Comparison of ENCODE assay signal across 8 cellular contexts in genomic region chr2:121754851-121755236, GRCh38. TPM values are rescaled to one million over a fixed set of nuclear protein-coding genes. Genes with fewer than 3 reads are reported as not detected.
DNase-seq lines count a peak whose midpoint lies in the region; ATAC-seq and TF ChIP-seq lines count a peak whose summit lies in the region.

No MANE protein-coding gene starts in this region.

- peak overlapping the region; percentile 91 for H3K4me3 Mint-ChIP-seq in activated T-cell treated with anti-CD3 and anti-CD28 coated beads, Interleukin-2, amount 50 U/mL, for 4 hours
- peak overlapping the region; percentile 99 for H3K4me3 Mint-ChIP-seq in T-helper 17 cell

- peaks cover 1% of the 10 kb centered on the region for H3K36me3 Mint-ChIP-seq in activated T-cell treated with anti-CD3 and anti-CD28 coated beads, Interleukin-2, amount 50 U/mL, for 4 hours (ENCODE audit: insufficient read depth)
- no peaks in the 10 kb centered on the region for H3K36me3 Mint-ChIP-seq in T-helper 17 cell (ENCODE audit: low read depth)

- peaks cover 7% of the 10 kb centered on the region for H3K4me1 ChIP-seq in hepatocyte (ENCODE audit: insufficient read depth)
- H3K4me1 ChIP-seq in stomach, result peaks cover 10 to 33% (median 31%) of the 10 kb centered on the region in 4 donors

- H3K9me3 ChIP-seq in T-helper 17 cell (ENCODE audit: control insufficient read depth, low read length, poor library complexity, severe bottlenecking) (no peaks in the 10 kb centered on the region), hepatocyte (ENCODE audit: low read depth) (no peaks in the 10 kb centered on the region), stomach (no peaks in the 10 kb centered on the region)

- TF ChIP-seq CTCF in hepatocyte (IDR thresholded peaks at IDR 0.05; ENCODE audit: poor library complexity), result no peak
- no peak for TF ChIP-seq CTCF in stomach (IDR thresholded peaks at IDR 0.05)

- H3K9me3 Mint-ChIP-seq in activated T-cell treated with anti-CD3 and anti-CD28 coated beads, Interleukin-2, amount 50 U/mL, for 4 hours, result no peaks in the 10 kb centered on the region

- peak overlapping the region; percentile 97 for H3K27ac Mint-ChIP-seq in T-helper 17 cell

- intact Hi-C loops in stomach (cut with DNase I; ENCODE audit: low total_unique reads), result no loop called here

- H3K27me3 Mint-ChIP-seq in activated T-cell treated with anti-CD3 and anti-CD28 coated beads, Interleukin-2, amount 50 U/mL, for 4 hours (ENCODE audit: low read depth), result no peaks in the 10 kb centered on the region
- no peaks in the 10 kb centered on the region for H3K27me3 Mint-ChIP-seq in T-helper 17 cell

- H3K4me1 Mint-ChIP-seq in activated T-cell treated with anti-CD3 and anti-CD28 coated beads, Interleukin-2, amount 50 U/mL, for 4 hours (ENCODE audit: low read depth), result peaks cover 25% of the 10 kb centered on the region
- H3K4me1 Mint-ChIP-seq in T-helper 17 cell, result peaks cover 20% of the 10 kb centered on the region

- TF ChIP-seq POLR2A in stomach (IDR thresholded peaks at IDR 0.05), result no peak

- H3K36me3 ChIP-seq in hepatocyte (replicated peaks; ENCODE audit: insufficient read depth, low read depth) (no peaks in the 10 kb centered on the region), stomach (peaks cover 0 to 25% (median 21%) of the 10 kb centered on the region in 4 donors)

- peaks cover 35% of the 10 kb centered on the region for H3K79me2 ChIP-seq in hepatocyte

- H3K4me2 ChIP-seq in hepatocyte, result peak overlapping the region; percentile 81

- peak overlapping the region; percentile 79 for H2AFZ ChIP-seq in hepatocyte

- 11% methylated on average over 8 of the region's 8 CpGs for WGBS in hepatocyte (ENCODE audit: low lambda C conversion rate, missing lambda C conversion rate)
- WGBS in stomach, 5 donors, result 0 to 1% (median 1%) methylated on average over 8 of the region's 8 CpGs

- no peak overlapping the region for H3K27ac ChIP-seq in hepatocyte
- peak overlapping the region in 3 of 5 donors; percentile 54 to 91 (median 80) for H3K27ac ChIP-seq in stomach

- DNase-seq in activated T-cell treated with anti-CD3 and anti-CD28 coated beads, Interleukin-2, amount 50 U/mL, for 4 hours, result no peak
- DNase-seq in activated T-cell treated with anti-CD3 and anti-CD28 coated beads for 4 hours (no peak), T-helper 17 cell (no peak), hepatocyte (ENCODE audit: low spot score) (no peak), stomach (no peak), hypothalamus (lab: John Stamatoyannopoulos, UW) (no peak), GDM1 (lab: John Stamatoyannopoulos, UW) (no peak)

- no peak for ATAC-seq in activated T-cell treated with anti-CD3 and anti-CD28 coated beads, Interleukin-2, amount 50 U/mL, for 4 hours
- ATAC-seq in T-helper 17 cell (no peak), GM18867 (IDR thresholded peaks at IDR 0.05; ENCODE audit: unreplicated experiment) (no peak)

- H3K27me3 ChIP-seq in hepatocyte (no peaks in the 10 kb centered on the region), stomach (no peaks in the 10 kb centered on the region)

- H3K4me3 ChIP-seq in hepatocyte, result peak overlapping the region; percentile 56
- peak overlapping the region; percentile 74 to 100 (median 86) for H3K4me3 ChIP-seq in stomach

- no peaks in the 10 kb centered on the region for H4K20me1 ChIP-seq in hepatocyte (ENCODE audit: insufficient read depth, poor library complexity, severe bottlenecking)

- no peak for TF ChIP-seq EP300 in stomach (IDR thresholded peaks at IDR 0.05)

- no peaks in the 10 kb centered on the region for H3K9me2 ChIP-seq in hepatocyte (replicated peaks; ENCODE audit: insufficient read depth)

RNA-seq across cellular contexts. Expression of gene TSN, which starts 0.6 kb away (rescaled TPM):
- total RNA-seq in activated T-cell treated with anti-CD3 and anti-CD28 coated beads, Interleukin-2, amount 50 U/mL, for 4 hours, result 100 to 1,000 TPM in 1 of 3 donors, 10 to 100 TPM in 2; 93.3 to 108 (median 95.2) TPM
- total RNA-seq in T-helper 17 cell (10 to 100 TPM; 37.0 to 55.9 TPM), hepatocyte (55.2 and 63.2 TPM in 2 replicates), stomach (10 to 100 TPM; 11.0 to 63.5 (median 41.9) TPM)
- polyA plus RNA-seq in hepatocyte (43.5 and 45.4 TPM in 2 replicates), stomach (10 to 100 TPM; 18.1 to 20.2 (median 18.6) TPM)

RNA-seq across cellular contexts. Expression of gene NIFK, which starts 18.2 kb away (rescaled TPM):
- total RNA-seq in activated T-cell treated with anti-CD3 and anti-CD28 coated beads, Interleukin-2, amount 50 U/mL, for 4 hours, result 100 to 1,000 TPM; 198 to 247 (median 209) TPM
- total RNA-seq in T-helper 17 cell, result 10 to 100 TPM; 30.2 to 31.9 TPM
- 53.6 and 85.7 TPM in 2 replicates for total RNA-seq in hepatocyte
- 54.6 and 64.5 TPM in 2 replicates for polyA plus RNA-seq in hepatocyte
- total RNA-seq in stomach, result 10 to 100 TPM; 13.6 to 58.0 (median 25.7) TPM
- 10 to 100 TPM; 30.4 to 53.0 (median 42.0) TPM for polyA plus RNA-seq in stomach
